In the genomic region with DNA sequence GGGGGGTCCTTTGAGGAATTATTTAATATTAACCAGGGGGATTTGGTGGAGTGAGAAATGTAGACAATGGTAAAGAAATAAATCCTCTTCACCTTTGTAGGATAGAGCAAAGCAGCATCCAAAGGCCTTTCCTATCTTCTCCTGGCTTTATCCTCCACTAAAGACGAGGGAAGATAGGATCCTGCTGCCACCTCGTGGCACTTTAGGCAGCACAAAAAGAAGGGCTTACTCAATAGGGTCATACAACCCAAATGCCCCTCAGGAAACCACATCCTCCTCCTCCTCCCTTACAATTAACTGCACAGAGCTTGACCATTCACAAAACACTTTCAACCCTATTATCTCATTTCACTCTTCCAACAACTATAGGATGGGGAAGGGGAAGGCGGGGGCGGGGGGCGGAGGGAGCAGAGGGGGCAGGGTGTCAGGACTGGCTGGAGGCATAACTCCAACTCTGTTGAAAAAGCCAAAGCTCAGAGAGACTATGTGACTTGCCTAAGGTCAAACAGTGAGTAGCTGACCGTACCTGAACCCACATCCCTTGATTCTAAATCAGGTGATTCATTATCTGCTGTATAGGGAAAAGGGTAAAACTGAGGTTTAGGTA, we compare ENCODE assay signal across 8 cellular contexts. TPM values are rescaled to one million over a fixed set of nuclear protein-coding genes. Genes with fewer than 3 reads are reported as not detected.
DNase-seq lines count a peak whose midpoint lies in the region; ATAC-seq and TF ChIP-seq lines count a peak whose summit lies in the region.

No MANE protein-coding gene starts in this region.

- WGBS in heart left ventricle, 4 donors: 47 to 54% (median 52%) methylated on average over 6 of the region's 6 CpGs

- H3K36me3 ChIP-seq in heart left ventricle: no peaks in the 10 kb centered on the region

- H3K4me1 ChIP-seq in heart left ventricle: peaks cover 0 to 19% (median 5%) of the 10 kb centered on the region in 12 donors

- TF ChIP-seq POLR2A in heart left ventricle (IDR thresholded peaks at IDR 0.05): no peak

- no peak for DNase-seq in heart left ventricle
- no peak for DNase-seq in Right ventricle myocardium inferior (ENCODE audit: missing footprints)
- peak; percentile 70 for DNase-seq in NCI-H69 (lab: John Stamatoyannopoulos, UW)
- DNase-seq in dermis blood vessel endothelial cell: peak; percentile 58
- DNase-seq in myocyte (ENCODE audit: low read depth): peak; percentile 65
- DNase-seq in activated gamma-delta T cell treated with Interleukin-2 at 50 U/mL for 16 hours: no peak
- DNase-seq in activated CD4-positive, alpha-beta T cell treated with anti-CD3 and anti-CD28 coated beads for 1 hour: no peak
- no peak for DNase-seq in retina

- peak overlapping the region in 4 of 12 donors; percentile 5 to 54 (median 19) for H3K27ac ChIP-seq in heart left ventricle

- TF ChIP-seq CTCF in heart left ventricle (IDR thresholded peaks at IDR 0.05): peak in 10 of 12 donors; percentile 9 to 49 (median 32)

- intact Hi-C loops in heart left ventricle (cut with DNase I) (loop anchor here in 2 of 10 donors (5.0 kb wide), 1 partner anchor 45 kb away; no protein-coding TSS in a partner anchor), Right ventricle myocardium inferior (cut with DNase I) (no loop called here)

- no peak overlapping the region for H3K4me3 ChIP-seq in heart left ventricle

- H3K27me3 ChIP-seq in heart left ventricle: no peaks in the 10 kb centered on the region

- ATAC-seq in heart left ventricle: peak; percentile 22 to 73 (median 64)
- ATAC-seq in Right ventricle myocardium inferior: no peak

- peaks cover 0 to 14% (median 0%) of the 10 kb centered on the region in 12 donors for H3K9me3 ChIP-seq in heart left ventricle

RNA-seq across cellular contexts. Expression of gene MYOT, which starts 45.4 kb away (rescaled TPM):
- total RNA-seq in heart left ventricle (100 to 1,000 TPM in 2 of 9 donors, 10 to 100 TPM in 6, 1 to 10 TPM in 1; 6.2 to 374 (median 27.7) TPM), Right ventricle myocardium inferior (22.4 TPM), dermis blood vessel endothelial cell (not detected in 2 replicates), myocyte (1.7 and 23.8 TPM in 2 replicates)
- 100 to 1,000 TPM in 1 of 2 donors, 1 to 10 TPM in 1; 9.7 to 276 TPM for polyA plus RNA-seq in heart left ventricle
- polyA plus RNA-seq in myocyte (2012): 1.00 TPM

Comparison
In these comparisons a context has a peak if more than half of its experiments do, and no peak if none do; other contexts are left out.
1. DNase-seq: peak in NCI-H69 (single experiment), dermis blood vessel endothelial cell (single experiment) and myocyte (single experiment); none in heart left ventricle (0 of 5), Right ventricle myocardium inferior (single experiment), activated gamma-delta T cell treated with Interleukin-2 at 50 U/mL for 16 hours (single experiment), activated CD4-positive, alpha-beta T cell treated with anti-CD3 and anti-CD28 coated beads for 1 hour (single experiment) and retina (single experiment).